19 cellular contexts compared by ENCODE assay signal in the genomic region with DNA sequence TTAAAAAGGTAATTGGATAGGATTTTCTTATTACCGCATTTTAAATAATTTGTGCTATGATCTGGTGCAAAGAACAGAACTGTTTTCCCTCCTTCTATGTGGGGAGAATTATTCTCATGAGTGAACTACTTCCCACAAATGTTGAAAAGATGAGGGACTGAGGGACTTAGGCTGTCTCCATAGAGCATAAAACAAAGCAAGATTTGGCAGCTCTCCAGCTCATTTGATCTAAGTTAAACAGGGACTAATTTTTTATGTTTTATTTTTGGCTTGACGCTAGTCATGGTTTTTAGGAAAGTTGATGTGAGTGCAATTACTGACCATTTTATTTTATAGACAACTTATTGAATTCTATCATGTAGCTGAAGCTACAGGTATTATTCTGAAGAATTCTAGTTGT.
"Had no signal": no experiment of that assay in that cellular context is flagged by ENCODE, and none has a peak within 500 bp of the region (broad histone marks: within the 10 kb centered on the region; RNA-seq: fewer than 3 reads in every experiment).

No MANE protein-coding gene starts in this region.

- H3K4me3 ChIP-seq: gastroesophageal sphincter, heart left ventricle, lung, spleen, thoracic aorta, upper lobe of left lung had no signal

- DNase-seq: activated CD4-positive, alpha-beta memory T cell treated with anti-CD3 and anti-CD28 coated beads, Interleukin-2, amount 10 ng/mL, durations not matched to agents 7 days and 5 days; activated CD4-positive, alpha-beta T cell treated with anti-CD3 and anti-CD28 coated beads for 48 hours; activated CD8-positive, alpha-beta memory T cell treated with anti-CD3 and anti-CD28 coated beads, Interleukin-2, amount 10 ng/mL, durations not matched to agents 7 days and 5 days; activated naive CD4-positive, alpha-beta T cell; activated naive CD8-positive, alpha-beta T cell treated with anti-CD3 and anti-CD28 coated beads for 36 hours; amygdala; caudate nucleus; erythroblast; heart left ventricle; nucleus accumbens; spleen; stimulated activated naive B cell treated with anti-CD40 and anti-IgM and Interleukin-4, amounts not matched to agents 10 μg/mL and 1 μg/mL and 100 μg/mL, for 72 hours; T-helper 17 cell had no signal

- H3K36me3 ChIP-seq: gastroesophageal sphincter, heart left ventricle, spleen, thoracic aorta, upper lobe of left lung had no signal

- H3K9me3 ChIP-seq: gastroesophageal sphincter, heart left ventricle, thoracic aorta, upper lobe of left lung had no signal

- ATAC-seq: activated CD8-positive, alpha-beta memory T cell treated with anti-CD3 and anti-CD28 coated beads, Interleukin-2, amount 10 ng/mL, durations not matched to agents 7 days and 5 days; activated T-helper 17 cell treated with anti-CD3 and anti-CD28 coated beads, Interleukin-2, amount 50 U/mL, for 72 hours; gastroesophageal sphincter; natural killer cell treated with Interleukin-12 subunit alpha and Interleukin-12 subunit beta and Interleukin-15 and Interleukin-18, amount 100 ng/mL, for 72 hours; stimulated activated naive B cell treated with anti-CD40 and anti-IgM and Interleukin-4, amounts not matched to agents 10 μg/mL and 1 μg/mL and 100 μg/mL, for 72 hours; T-helper 17 cell had no signal

- H3K27me3 ChIP-seq: gastroesophageal sphincter, heart left ventricle, spleen, upper lobe of left lung had no signal

- H3K4me1 ChIP-seq: spleen, upper lobe of left lung had no signal

- H3K27ac ChIP-seq: spleen, thoracic aorta, upper lobe of left lung had no signal
